1 cellular context compared by ENCODE assay signal in the genomic region with DNA sequence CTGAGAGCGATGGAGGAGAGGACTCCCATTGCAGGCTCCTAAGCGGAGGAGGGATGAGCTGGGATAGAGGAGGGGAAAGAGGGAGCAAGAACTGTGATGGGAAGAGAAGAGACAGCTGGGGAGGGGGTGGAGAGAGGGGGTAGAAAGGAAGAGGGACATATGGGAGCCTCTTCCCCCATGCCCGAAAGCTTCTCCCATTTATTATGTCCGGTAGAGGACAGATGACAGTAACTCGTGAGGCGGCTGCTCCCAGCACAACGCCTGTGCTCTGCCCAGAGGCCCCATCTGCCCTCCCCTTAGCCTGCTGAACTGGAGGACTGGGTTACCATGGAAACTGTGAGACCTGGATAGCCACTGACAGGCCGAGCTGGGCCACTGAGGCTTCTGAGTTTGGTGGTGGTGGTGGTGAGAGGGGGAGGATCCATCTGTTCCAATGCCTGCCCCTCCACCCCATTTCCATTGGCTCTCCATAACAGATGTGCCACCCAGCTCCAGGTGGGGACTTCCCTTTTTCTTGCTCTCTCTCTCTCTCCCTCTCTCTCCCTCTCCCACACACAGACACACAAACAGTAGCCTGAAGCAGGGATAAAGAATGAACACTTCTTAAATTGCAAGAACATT.
TF ChIP-seq lines count a peak whose summit lies in the region.

No MANE protein-coding gene starts in this region.

TF ChIP-seq in WTC11, 78 proteins besides CTCF, POLR2A, EP300 and RAD21 (continued from another document):
- peak; percentile 4; the same call in 1 of the 2 replicates for TF ChIP-seq ZNF263 (CRISPR knock-in tag; IDR thresholded peaks at IDR 0.05; ENCODE audit: low read depth)
